Comparison of ENCODE assay signal across 22 cellular contexts in the genomic region with DNA sequence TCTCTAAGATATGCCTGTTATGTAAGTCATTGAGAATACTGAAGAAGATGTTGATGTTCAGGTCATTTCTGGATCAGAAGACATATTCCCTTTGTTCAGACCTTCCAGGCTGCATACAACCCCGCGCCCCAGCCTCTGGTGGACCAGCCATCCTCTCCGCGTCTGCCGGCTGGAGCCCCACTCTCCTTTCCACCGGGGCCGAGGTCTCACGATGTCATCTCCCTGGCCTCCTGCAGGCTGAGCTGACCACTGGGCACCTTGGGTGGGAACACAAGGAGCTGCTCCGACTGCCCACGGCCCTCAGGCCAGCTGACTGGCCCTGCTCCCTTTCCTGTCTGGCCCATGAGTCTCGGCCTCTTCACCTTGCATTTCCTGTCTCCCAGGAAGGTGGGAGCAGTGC.
"Had no signal": no experiment of that assay in that cellular context is flagged by ENCODE, and none has a peak within 500 bp of the region (broad histone marks: within the 10 kb centered on the region; RNA-seq: fewer than 3 reads in every experiment).

No MANE protein-coding gene starts in this region.

- H3K4me3 ChIP-seq: coronary artery, dorsolateral prefrontal cortex, esophagus muscularis mucosa, gastroesophageal sphincter, heart left ventricle, hepatocyte, left lung, lower lobe of right lung had no signal

- H3K4me2 ChIP-seq: hepatocyte had no signal

- H3K9me3 ChIP-seq: esophagus muscularis mucosa, gastroesophageal sphincter, heart left ventricle, left lung, lower lobe of right lung had no signal

- H3K36me3 Mint-ChIP-seq: immature natural killer cell had no signal

- FAIRE-seq: colon, endothelial cell of umbilical vein, frontal cortex had no signal

- H3K27ac Mint-ChIP-seq: immature natural killer cell had no signal

- H3K4me1 Mint-ChIP-seq: immature natural killer cell had no signal

- DNase-seq: dermis blood vessel endothelial cell; dorsolateral prefrontal cortex; effector CD4-positive, alpha-beta T cell; effector memory CD4-positive, alpha-beta T cell; foreskin keratinocyte; hypothalamus; immature natural killer cell; islet precursor cell; left cardiac atrium; left lung; left ventricle myocardium superior; lower lobe of right lung; mesenchymal stem cell; midbrain had no signal

- H3K36me3 ChIP-seq: esophagus muscularis mucosa, gastroesophageal sphincter, heart left ventricle, left lung, lower lobe of right lung had no signal

- ATAC-seq: foreskin keratinocyte, gastroesophageal sphincter, heart left ventricle, left cardiac atrium, left lung, left ventricle myocardium superior, lower lobe of right lung had no signal

- H3K27me3 ChIP-seq: foreskin keratinocyte, gastroesophageal sphincter, hepatocyte, left lung had no signal

- H3K4me1 ChIP-seq: esophagus muscularis mucosa, foreskin keratinocyte, gastroesophageal sphincter, heart left ventricle, left lung, lower lobe of right lung had no signal

- H3K4me3 Mint-ChIP-seq: immature natural killer cell had no signal

- H3K27ac ChIP-seq: coronary artery, dorsolateral prefrontal cortex, esophagus muscularis mucosa, foreskin keratinocyte, gastroesophageal sphincter, heart left ventricle, hepatocyte, left lung, lower lobe of right lung had no signal

- H3K9me3 Mint-ChIP-seq: immature natural killer cell had no signal

- H3K79me2 ChIP-seq: hepatocyte had no signal
